ENCODE assay signal across 8 cellular contexts in the genomic region with DNA sequence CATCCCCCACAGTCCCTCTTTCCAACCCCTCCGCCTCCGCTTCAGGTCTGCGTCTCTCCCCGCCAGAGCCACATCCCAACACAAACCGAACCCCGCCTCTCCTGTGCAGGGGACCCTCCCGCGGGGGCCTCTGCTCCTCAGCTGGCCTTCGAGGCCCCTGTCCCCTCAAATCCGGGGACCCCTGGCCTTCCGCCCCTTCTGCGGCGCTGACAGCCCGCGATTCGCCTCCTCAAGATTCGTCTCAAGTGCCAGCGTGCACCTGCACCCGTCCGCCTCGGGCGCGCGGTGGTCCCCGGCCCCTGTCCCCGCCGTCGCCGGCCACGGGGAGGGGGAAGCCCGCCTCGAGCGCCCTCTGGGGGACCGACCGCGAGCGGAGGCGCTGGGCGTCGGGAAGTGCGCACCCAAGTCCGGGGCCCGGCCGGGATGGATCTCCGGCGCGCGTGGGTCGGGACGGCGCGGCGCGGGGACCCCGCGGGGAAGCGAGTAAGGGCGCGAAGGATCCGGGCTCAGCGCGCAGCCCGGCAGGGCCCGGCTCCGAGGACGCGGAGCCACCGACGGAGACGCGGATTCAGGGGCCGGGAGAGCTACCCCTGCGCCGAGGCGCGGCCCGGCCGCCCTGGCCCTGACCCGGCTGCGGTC. TPM values are rescaled to one million over a fixed set of nuclear protein-coding genes. Genes with fewer than 3 reads are reported as not detected.
A peak's percentile ranks its signal among the peaks of the same experiment; 100 is the strongest.
DNase-seq lines count a peak whose midpoint lies in the region; ATAC-seq and TF ChIP-seq lines count a peak whose summit lies in the region.

No MANE protein-coding gene starts in this region.

- ATAC-seq in natural killer cell treated with Interleukin-12 subunit alpha and Interleukin-12 subunit beta and Interleukin-15 and Interleukin-18, amount 100 ng/mL, for 72 hours: peak; percentile 2 to 8
- ATAC-seq in HG02840 (IDR thresholded peaks at IDR 0.05; ENCODE audit: low FRiP score, unreplicated experiment) (no peak), HG03521 (IDR thresholded peaks at IDR 0.05; ENCODE audit: unreplicated experiment) (no peak), GM18498 (IDR thresholded peaks at IDR 0.05; ENCODE audit: unreplicated experiment) (no peak)

- peaks cover 42 to 43% of the 10 kb centered on the region in 2 donors for H3K27me3 Mint-ChIP-seq in natural killer cell treated with Interleukin-12 subunit alpha and Interleukin-12 subunit beta and Interleukin-15 and Interleukin-18, amount 100 ng/mL, for 72 hours

- H3K9me3 Mint-ChIP-seq in natural killer cell treated with Interleukin-12 subunit alpha and Interleukin-12 subunit beta and Interleukin-15 and Interleukin-18, amount 100 ng/mL, for 72 hours: no peaks in the 10 kb centered on the region

- H3K4me1 ChIP-seq in ectodermal cell (ENCODE audit: control insufficient read depth, insufficient read depth, low read length): no peaks in the 10 kb centered on the region

- H3K27ac Mint-ChIP-seq in natural killer cell treated with Interleukin-12 subunit alpha and Interleukin-12 subunit beta and Interleukin-15 and Interleukin-18, amount 100 ng/mL, for 72 hours: no peak overlapping the region

- POLR2A ChIA-PET in AG04449 (lab: Yijun Ruan, JAX): no interaction called here

- H3K36me3 Mint-ChIP-seq in natural killer cell treated with Interleukin-12 subunit alpha and Interleukin-12 subunit beta and Interleukin-15 and Interleukin-18, amount 100 ng/mL, for 72 hours: no peaks in the 10 kb centered on the region

- no peak for DNase-seq in AG04449 (ENCODE audit: low read depth, low spot score)
- peak; percentile 15 to 28 for DNase-seq in NCI-H1930 (lab: John Stamatoyannopoulos, UW)
- DNase-seq in natural killer cell treated with Interleukin-12 subunit alpha and Interleukin-12 subunit beta and Interleukin-15 and Interleukin-18, amount 100 ng/mL, for 72 hours (ENCODE audit: low spot score): no peak
- no peak for DNase-seq in NCI-H2081 (lab: John Stamatoyannopoulos, UW)

- no peak overlapping the region for H3K27ac ChIP-seq in ectodermal cell (ENCODE audit: insufficient read depth, low read depth, low read length, poor library complexity, severe bottlenecking)

- H3K27me3 ChIP-seq in ectodermal cell (ENCODE audit: control insufficient read depth, insufficient read depth, low read length, poor library complexity, severe bottlenecking): peaks cover 79% of the 10 kb centered on the region

- 2% methylated on average over 80 of the region's 80 CpGs for WGBS in ectodermal cell, 2 experiments

- H3K4me3 ChIP-seq in AG04449 (ENCODE audit: low read depth, low read length) (no peak overlapping the region), ectodermal cell (ENCODE audit: insufficient read depth, low read depth, low read length) (peak overlapping the region; percentile 43)

- H3K36me3 ChIP-seq in ectodermal cell (ENCODE audit: control insufficient read depth, insufficient read depth, low read length): no peaks in the 10 kb centered on the region

- CTCF ChIA-PET in AG04449 (lab: Yijun Ruan, JAX): no interaction called here

- no peaks in the 10 kb centered on the region for H3K9me3 ChIP-seq in ectodermal cell (ENCODE audit: control insufficient read depth, low read length)

- TF ChIP-seq CTCF in AG04449 (IDR thresholded peaks at IDR 0.05; ENCODE audit: insufficient read depth, low read length, missing control alignments): peak; percentile 17

- peak overlapping the region; percentile 34 for H3K4me3 Mint-ChIP-seq in natural killer cell treated with Interleukin-12 subunit alpha and Interleukin-12 subunit beta and Interleukin-15 and Interleukin-18, amount 100 ng/mL, for 72 hours

- peaks cover 6% of the 10 kb centered on the region in 2 donors for H3K4me1 Mint-ChIP-seq in natural killer cell treated with Interleukin-12 subunit alpha and Interleukin-12 subunit beta and Interleukin-15 and Interleukin-18, amount 100 ng/mL, for 72 hours (ENCODE audit: low read depth in 2 of 2)

RNA-seq across cellular contexts. Expression of a gene that starts 0.6 kb away (rescaled TPM):
- 7.8 TPM for polyA plus RNA-seq in ectodermal cell (2013, experiment 1 of 4)
- 6.6 TPM for polyA plus RNA-seq in ectodermal cell (2013, experiment 2 of 4)
- polyA plus RNA-seq in ectodermal cell (2013, experiment 3 of 4): 7.2 TPM
- 6.8 TPM for polyA plus RNA-seq in ectodermal cell (2013, experiment 4 of 4)
- under 1 TPM; 0.26 to 0.47 TPM for total RNA-seq in natural killer cell treated with Interleukin-12 subunit alpha and Interleukin-12 subunit beta and Interleukin-15 and Interleukin-18, amount 100 ng/mL, for 72 hours

RNA-seq across cellular contexts. Expression of a gene that starts 57.5 kb away (rescaled TPM):
- not detected for polyA plus RNA-seq in ectodermal cell (2013, experiment 1 of 4)
- not detected for polyA plus RNA-seq in ectodermal cell (2013, experiment 2 of 4)
- polyA plus RNA-seq in ectodermal cell (2013, experiment 3 of 4): not detected
- polyA plus RNA-seq in ectodermal cell (2013, experiment 4 of 4): not detected
- not detected for total RNA-seq in natural killer cell treated with Interleukin-12 subunit alpha and Interleukin-12 subunit beta and Interleukin-15 and Interleukin-18, amount 100 ng/mL, for 72 hours

Comparison
In these comparisons a context has a peak if more than half of its experiments do, and no peak if none do; other contexts are left out.
1. DNase-seq: peak in NCI-H1930 (2 of 2); none in AG04449 (single experiment), natural killer cell treated with Interleukin-12 subunit alpha and Interleukin-12 subunit beta and Interleukin-15 and Interleukin-18, amount 100 ng/mL, for 72 hours (single experiment) and NCI-H2081 (0 of 2).
2. ATAC-seq: peak in natural killer cell treated with Interleukin-12 subunit alpha and Interleukin-12 subunit beta and Interleukin-15 and Interleukin-18, amount 100 ng/mL, for 72 hours (2 of 2); none in HG02840 (single experiment), HG03521 (single experiment) and GM18498 (single experiment).